Comparison of ENCODE assay signal across 1 cellular context in the genomic region with DNA sequence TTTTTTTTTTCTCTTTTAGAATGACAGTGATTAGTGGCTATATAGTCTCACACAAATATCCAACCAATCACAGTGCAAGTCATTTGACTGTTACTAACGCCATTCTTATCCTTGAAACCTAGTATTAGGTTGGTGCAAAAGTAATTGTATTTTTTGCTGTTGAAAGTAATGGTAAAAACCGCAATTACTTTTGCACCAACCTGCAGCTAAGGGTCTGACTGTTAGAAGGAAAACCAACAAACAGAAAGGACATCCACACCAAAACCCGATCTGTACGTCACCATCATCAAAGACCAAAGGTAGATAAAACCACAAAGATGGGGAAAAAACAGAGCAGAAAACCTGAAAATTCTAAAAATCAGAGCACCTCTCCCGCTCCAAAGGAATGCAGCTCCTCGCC. TPM values are rescaled to one million over a fixed set of nuclear protein-coding genes. Genes with fewer than 3 reads are reported as not detected.
"Had no signal": no experiment of that assay in that cellular context is flagged by ENCODE, and none has a peak within 500 bp of the region (broad histone marks: within the 10 kb centered on the region; RNA-seq: fewer than 3 reads in every experiment).

No MANE protein-coding gene starts in this region.

RNA-seq across cellular contexts. Expression of a gene that starts 27.2 kb away (rescaled TPM):
- total RNA-seq: G401 had no signal
